In the genomic region with DNA sequence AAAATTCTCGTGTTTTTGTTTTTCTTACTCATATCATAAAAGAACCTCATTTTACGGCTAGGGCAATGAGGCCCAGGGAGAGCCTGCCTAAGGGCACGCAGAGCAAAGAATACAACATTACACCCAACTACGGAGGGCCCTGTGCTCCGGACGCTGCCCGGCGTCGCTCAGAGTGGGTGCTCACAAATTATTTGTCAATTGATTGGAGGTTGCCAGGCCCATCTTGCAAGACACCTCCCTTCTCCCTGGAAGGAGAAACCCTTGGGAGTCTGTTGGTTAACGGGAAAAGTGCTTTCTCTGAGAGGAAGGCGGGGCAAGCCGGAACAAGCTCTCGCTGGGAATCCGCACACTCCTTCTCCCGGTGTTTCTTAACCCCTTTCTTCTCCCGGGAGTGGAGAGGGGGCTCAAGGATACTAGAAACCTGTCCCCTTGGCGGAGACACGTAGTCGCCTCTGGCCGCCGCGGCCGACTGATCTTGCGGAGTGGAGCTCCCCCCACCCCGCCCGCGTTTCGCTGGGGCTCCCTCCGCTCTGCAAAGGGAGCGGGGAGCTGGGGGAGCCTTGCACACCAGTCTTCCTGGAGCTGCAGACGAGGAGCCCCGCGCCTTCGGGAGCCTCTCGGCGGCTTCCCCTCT, we compare ENCODE assay signal across 10 cellular contexts.
A peak's percentile ranks its signal among the peaks of the same experiment; 100 is the strongest.
DNase-seq lines count a peak whose midpoint lies in the region; ATAC-seq and TF ChIP-seq lines count a peak whose summit lies in the region.
"Had no signal": no experiment of that assay in that cellular context is flagged by ENCODE, and none has a peak within 500 bp of the region (broad histone marks: within the 10 kb centered on the region; RNA-seq: fewer than 3 reads in every experiment).

No MANE protein-coding gene starts in this region.

- H3K4me1 ChIP-seq in HUES6 (ENCODE audit: control insufficient read depth, insufficient read depth, low read length), result peaks cover 4% of the 10 kb centered on the region; the same call in 1 of the 2 replicates

- intact Hi-C loops in dorsolateral prefrontal cortex (cut with DNase I), result no loop called here

- no peaks in the 10 kb centered on the region for H3K36me3 ChIP-seq in HUES6 (ENCODE audit: control insufficient read depth, insufficient read depth, low read length)
- H3K36me3 ChIP-seq: MG63 had no signal

- H3K4me3 ChIP-seq in HUES6 (ENCODE audit: low read depth, low read length), result peak overlapping the region; percentile 66
- peak overlapping the region; percentile 40 to 81 (median 64) for H3K4me3 ChIP-seq in dorsolateral prefrontal cortex
- peak overlapping the region; percentile 32 for H3K4me3 ChIP-seq in skeletal muscle cell (ENCODE audit: low read depth, low read length)

- TF ChIP-seq CTCF in dorsolateral prefrontal cortex (IDR thresholded peaks at IDR 0.05 in 54 of 56, conservative IDR thresholded peaks at IDR 0.05 in 2 of 56; ENCODE audit: low read depth in 1 of 56, partially characterized antibody in 56 of 56) (no peak), GM20000 (IDR thresholded peaks at IDR 0.05; ENCODE audit: extremely low read depth, missing control alignments) (no peak)

- H3K27ac ChIP-seq in HUES6 (ENCODE audit: low read depth, low read length) (no peak overlapping the region), dorsolateral prefrontal cortex (peak overlapping the region in 45 of 59 donors; percentile 15 to 85 (median 67))

- DNase-seq in dorsolateral prefrontal cortex (peak in 3 of 10 donors; percentile 32 to 55 (median 34)), left kidney (ENCODE audit: low read depth, low spot score) (peak; percentile 37), skeletal muscle cell (ENCODE audit: low read depth) (no peak), SKM-1 (lab: John Stamatoyannopoulos, UW; ENCODE audit: unreplicated experiment) (no peak), GM20000 (ENCODE audit: low spot score) (no peak)

- ATAC-seq in GM21576 (IDR thresholded peaks at IDR 0.05; ENCODE audit: unreplicated experiment) (no peak), HG03439 (IDR thresholded peaks at IDR 0.05; ENCODE audit: unreplicated experiment) (no peak)
- ATAC-seq: Panc1 had no signal

- no peak overlapping the region for H3K9ac ChIP-seq in HUES6 (ENCODE audit: low read length)

- H3K9me3 ChIP-seq in HUES6 (ENCODE audit: control insufficient read depth, insufficient read depth, low read depth, low read length), result no peaks in the 10 kb centered on the region

- H3K27me3 ChIP-seq in HUES6 (ENCODE audit: control insufficient read depth, insufficient read depth, low read length), result peaks cover 99% of the 10 kb centered on the region
- H3K27me3 ChIP-seq in dorsolateral prefrontal cortex, result peaks cover 0 to 14% (median 0%) of the 10 kb centered on the region in 45 donors
